ENCODE assay signal across 8 cellular contexts in the genomic region with DNA sequence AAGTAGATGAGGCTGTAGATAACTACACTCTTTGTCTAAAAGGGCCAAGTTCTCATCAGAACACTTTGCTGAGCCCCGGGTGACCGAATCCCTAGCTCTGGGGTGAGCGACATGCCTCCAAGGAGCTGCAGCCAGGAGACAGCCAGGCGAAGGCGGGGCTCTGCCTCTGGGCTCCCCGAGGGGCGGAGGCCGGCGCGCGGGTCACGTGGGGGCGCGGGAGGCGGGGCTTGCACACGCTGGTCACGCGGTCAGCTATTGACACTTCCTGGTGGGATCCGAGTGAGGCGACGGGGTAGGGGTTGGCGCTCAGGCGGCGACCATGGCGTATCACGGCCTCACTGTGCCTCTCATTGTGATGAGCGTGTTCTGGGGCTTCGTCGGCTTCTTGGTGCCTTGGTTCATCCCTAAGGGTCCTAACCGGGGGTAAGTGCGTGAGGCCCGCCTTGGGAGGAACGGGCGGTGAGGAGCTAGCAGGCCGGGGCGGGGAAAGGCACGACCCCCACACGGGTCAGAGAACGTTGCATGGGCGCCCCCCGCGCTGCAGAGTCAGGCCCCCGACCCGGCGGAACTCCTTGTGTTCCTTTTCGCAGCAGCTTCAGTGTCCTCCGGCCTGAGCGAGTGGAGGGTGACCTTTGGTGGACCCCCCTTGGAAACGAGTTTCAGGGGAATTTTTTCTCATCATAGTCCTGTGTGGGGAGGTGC. TPM values are rescaled to one million over a fixed set of nuclear protein-coding genes. Genes with fewer than 3 reads are reported as not detected.
DNase-seq lines count a peak whose midpoint lies in the region; ATAC-seq and TF ChIP-seq lines count a peak whose summit lies in the region.

A gene (plus strand): TSS at position 230 of the 702 bp plus-strand sequence. CDS start 90 bp downstream, at position 320.

- peak in 3 of 4 donors; percentile 80 to 91 (median 82) for TF ChIP-seq POLR2A in esophagus squamous epithelium (IDR thresholded peaks at IDR 0.05)

- peaks cover 51% of the 10 kb centered on the region for H3K79me2 ChIP-seq in DND-41 (ENCODE audit: insufficient read depth, low read length)

- H3K36me3 ChIP-seq in DND-41 (ENCODE audit: insufficient read depth, low read length) (peaks cover 31% of the 10 kb centered on the region), KOPT-K1 (ENCODE audit: insufficient read depth, low read length) (peaks cover 35% of the 10 kb centered on the region), esophagus squamous epithelium (peaks cover 0 to 27% (median 0%) of the 10 kb centered on the region in 3 donors)

- no peaks in the 10 kb centered on the region for H3K9me3 ChIP-seq in DND-41 (ENCODE audit: insufficient read depth, low read length, severe bottlenecking)
- H3K9me3 ChIP-seq in KOPT-K1 (ENCODE audit: insufficient read depth, low read length, poor library complexity, severe bottlenecking), result no peaks in the 10 kb centered on the region
- no peaks in the 10 kb centered on the region for H3K9me3 ChIP-seq in esophagus squamous epithelium

- WGBS in esophagus squamous epithelium, 2 donors, result 0 to 3% methylated on average over 8 to 19 of the region's 49 CpGs

- no peaks in the 10 kb centered on the region for H3K27me3 ChIP-seq in DND-41 (ENCODE audit: insufficient read depth, low read length, poor library complexity)
- H3K27me3 ChIP-seq in esophagus squamous epithelium, result no peaks in the 10 kb centered on the region

- peak within 1 kb of the TSS; percentile 87 for H3K4me2 ChIP-seq in DND-41 (ENCODE audit: insufficient read depth, low read length)

- ATAC-seq in DND-41 (ENCODE audit: insufficient read depth, low read depth), result peak; percentile 94
- peak; percentile 82 for ATAC-seq in GM21786 (IDR thresholded peaks at IDR 0.05; ENCODE audit: unreplicated experiment)

- H3K9ac ChIP-seq in DND-41 (ENCODE audit: low read depth, low read length), result peak within 1 kb of the TSS; percentile 90

- intact Hi-C loops in esophagus squamous epithelium (cut with DNase I), result loop anchor here (5.0 kb wide), 1 partner anchor 159 kb away; a partner anchor contains a TSS

- H3K27ac ChIP-seq in DND-41 (ENCODE audit: low read length) (peak within 1 kb of the TSS; percentile 91), KOPT-K1 (ENCODE audit: low read depth, low read length, poor library complexity, severe bottlenecking) (peak within 1 kb of the TSS; percentile 82), esophagus squamous epithelium (peak within 1 kb of the TSS; percentile 92 to 99 (median 96))

- DNase-seq in DND-41 (peak; percentile 95), RKO (ENCODE audit: low spot score) (peak; percentile 96), activated T-helper 1 cell treated with Interleukin-2 at 50 U/mL for 16 hours (ENCODE audit: low read depth) (peak; percentile 92), esophagus squamous epithelium (lab: John Stamatoyannopoulos, UW) (peak; percentile 47), myocyte (ENCODE audit: low read depth) (peak; percentile 93)
- DNase-seq in stimulated activated CD8-positive, alpha-beta memory T cell treated with anti-CD3 and anti-CD28 coated beads, Interleukin-7, amount 100 ng/mL, for 48 hours (ENCODE audit: extremely low read depth in 1 of 2, low read depth in 1 of 2), result peak; percentile 91

- peak within 1 kb of the TSS; percentile 92 for H2AFZ ChIP-seq in DND-41 (ENCODE audit: low read depth, low read length)

- H3K4me3 ChIP-seq in DND-41 (ENCODE audit: low read depth in 1 of 2, low read length in 2 of 2), result peak within 1 kb of the TSS; percentile 69 to 85
- H3K4me3 ChIP-seq in esophagus squamous epithelium, result peak within 1 kb of the TSS; percentile 73 to 98 (median 82)

- peaks cover 21% of the 10 kb centered on the region for H4K20me1 ChIP-seq in DND-41 (ENCODE audit: insufficient read depth, low read length)

- H3K4me1 ChIP-seq in DND-41 (ENCODE audit: insufficient read depth, low read length), result peaks cover 40% of the 10 kb centered on the region
- H3K4me1 ChIP-seq in esophagus squamous epithelium, result peaks cover 17 to 45% (median 18%) of the 10 kb centered on the region in 3 donors

- TF ChIP-seq CTCF in DND-41 (IDR thresholded peaks at IDR 0.05; ENCODE audit: borderline replicate concordance, extremely low read depth, low read length, poor library complexity, severe bottlenecking), result no peak
- TF ChIP-seq CTCF in esophagus squamous epithelium (IDR thresholded peaks at IDR 0.05), result peak in 2 of 6 experiments; percentile 4 to 45

RNA-seq across cellular contexts. Expression of the gene that starts here (rescaled TPM):
- total RNA-seq in esophagus squamous epithelium, result 100 to 1,000 TPM in 2 of 4 donors, 10 to 100 TPM in 2; 57.8 to 132 (median 97.2) TPM
- total RNA-seq in myocyte, result 143 and 157 TPM in 2 replicates
- polyA plus RNA-seq in myocyte (2012), result 583 TPM

Comparison
In these comparisons a context has a peak if more than half of its experiments do, and no peak if none do; other contexts are left out.
1. Peak in every context shown above with its lines: DNase-seq, ATAC-seq, H3K4me3 ChIP-seq and H3K27ac ChIP-seq.